1 cellular context compared by ENCODE assay signal in genomic region chr2:110741491-110741980, GRCh38.
A peak's percentile ranks its signal among the peaks of the same experiment; 100 is the strongest.
TF ChIP-seq lines count a peak whose summit lies in the region.

No MANE protein-coding gene starts in this region.

TF ChIP-seq in HEK293, 187 proteins besides CTCF, POLR2A, EP300 and RAD21 (continued from another document):
- TF ChIP-seq, protein P1, sequence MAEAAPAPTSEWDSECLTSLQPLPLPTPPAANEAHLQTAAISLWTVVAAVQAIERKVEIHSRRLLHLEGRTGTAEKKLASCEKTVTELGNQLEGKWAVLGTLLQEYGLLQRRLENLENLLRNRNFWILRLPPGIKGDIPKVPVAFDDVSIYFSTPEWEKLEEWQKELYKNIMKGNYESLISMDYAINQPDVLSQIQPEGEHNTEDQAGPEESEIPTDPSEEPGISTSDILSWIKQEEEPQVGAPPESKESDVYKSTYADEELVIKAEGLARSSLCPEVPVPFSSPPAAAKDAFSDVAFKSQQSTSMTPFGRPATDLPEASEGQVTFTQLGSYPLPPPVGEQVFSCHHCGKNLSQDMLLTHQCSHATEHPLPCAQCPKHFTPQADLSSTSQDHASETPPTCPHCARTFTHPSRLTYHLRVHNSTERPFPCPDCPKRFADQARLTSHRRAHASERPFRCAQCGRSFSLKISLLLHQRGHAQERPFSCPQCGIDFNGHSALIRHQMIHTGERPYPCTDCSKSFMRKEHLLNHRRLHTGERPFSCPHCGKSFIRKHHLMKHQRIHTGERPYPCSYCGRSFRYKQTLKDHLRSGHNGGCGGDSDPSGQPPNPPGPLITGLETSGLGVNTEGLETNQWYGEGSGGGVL (tag by site-specific recombination; IDR thresholded peaks at IDR 0.05) = peak; percentile 31; the same call in 1 of the 2 replicates
- TF ChIP-seq ZBTB49 (tag by site-specific recombination; IDR thresholded peaks at IDR 0.05; ENCODE audit: low read depth) (no peak), KLF7 (tag by site-specific recombination; IDR thresholded peaks at IDR 0.05; ENCODE audit: borderline replicate concordance) (peak; percentile 29; the same call in 1 of the 2 replicates), ZBTB48 (tag by site-specific recombination; IDR thresholded peaks at IDR 0.05) (0 out of 2 replicates have a peak, but pooled peaks have one; percentile 39), EGR2 (tag by site-specific recombination; IDR thresholded peaks at IDR 0.05; ENCODE audit: low read depth) (peak; percentile 35; the same call in 1 of the 2 replicates)
- TF ChIP-seq, protein P2, sequence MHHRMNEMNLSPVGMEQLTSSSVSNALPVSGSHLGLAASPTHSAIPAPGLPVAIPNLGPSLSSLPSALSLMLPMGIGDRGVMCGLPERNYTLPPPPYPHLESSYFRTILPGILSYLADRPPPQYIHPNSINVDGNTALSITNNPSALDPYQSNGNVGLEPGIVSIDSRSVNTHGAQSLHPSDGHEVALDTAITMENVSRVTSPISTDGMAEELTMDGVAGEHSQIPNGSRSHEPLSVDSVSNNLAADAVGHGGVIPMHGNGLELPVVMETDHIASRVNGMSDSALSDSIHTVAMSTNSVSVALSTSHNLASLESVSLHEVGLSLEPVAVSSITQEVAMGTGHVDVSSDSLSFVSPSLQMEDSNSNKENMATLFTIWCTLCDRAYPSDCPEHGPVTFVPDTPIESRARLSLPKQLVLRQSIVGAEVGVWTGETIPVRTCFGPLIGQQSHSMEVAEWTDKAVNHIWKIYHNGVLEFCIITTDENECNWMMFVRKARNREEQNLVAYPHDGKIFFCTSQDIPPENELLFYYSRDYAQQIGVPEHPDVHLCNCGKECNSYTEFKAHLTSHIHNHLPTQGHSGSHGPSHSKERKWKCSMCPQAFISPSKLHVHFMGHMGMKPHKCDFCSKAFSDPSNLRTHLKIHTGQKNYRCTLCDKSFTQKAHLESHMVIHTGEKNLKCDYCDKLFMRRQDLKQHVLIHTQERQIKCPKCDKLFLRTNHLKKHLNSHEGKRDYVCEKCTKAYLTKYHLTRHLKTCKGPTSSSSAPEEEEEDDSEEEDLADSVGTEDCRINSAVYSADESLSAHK (tag by site-specific recombination; IDR thresholded peaks at IDR 0.05) = no peak
